1 cellular context compared by ENCODE assay signal in genomic region chr9:111743275-111743674, GRCh38.
TF ChIP-seq lines count a peak whose summit lies in the region.

No MANE protein-coding gene starts in this region.

TF ChIP-seq in IMR-90, 13 proteins besides CTCF, POLR2A, EP300 and RAD21:
- TF ChIP-seq CHD1 (IDR thresholded peaks at IDR 0.05; ENCODE audit: low read depth, low read length) (no peak), CEBPB (IDR thresholded peaks at IDR 0.05; ENCODE audit: low read depth, low read length) (peak; percentile 91), RCOR1 (IDR thresholded peaks at IDR 0.05; ENCODE audit: insufficient replicate concordance, low read length) (no peak), FOS (IDR thresholded peaks at IDR 0.05; ENCODE audit: low read depth, low read length) (peak; percentile 50; the same call in 1 of the 2 replicates), ELK1 (IDR thresholded peaks at IDR 0.05; ENCODE audit: borderline replicate concordance, low read depth, low read length) (no peak), MAZ (IDR thresholded peaks at IDR 0.05; ENCODE audit: borderline replicate concordance, low read depth, low read length) (no peak), MAFK (IDR thresholded peaks at IDR 0.05; ENCODE audit: low read depth, low read length) (no peak), RFX5 (IDR thresholded peaks at IDR 0.05; ENCODE audit: low read depth, low read length) (no peak)
